ENCODE assay signal across 19 cellular contexts in the genomic region with DNA sequence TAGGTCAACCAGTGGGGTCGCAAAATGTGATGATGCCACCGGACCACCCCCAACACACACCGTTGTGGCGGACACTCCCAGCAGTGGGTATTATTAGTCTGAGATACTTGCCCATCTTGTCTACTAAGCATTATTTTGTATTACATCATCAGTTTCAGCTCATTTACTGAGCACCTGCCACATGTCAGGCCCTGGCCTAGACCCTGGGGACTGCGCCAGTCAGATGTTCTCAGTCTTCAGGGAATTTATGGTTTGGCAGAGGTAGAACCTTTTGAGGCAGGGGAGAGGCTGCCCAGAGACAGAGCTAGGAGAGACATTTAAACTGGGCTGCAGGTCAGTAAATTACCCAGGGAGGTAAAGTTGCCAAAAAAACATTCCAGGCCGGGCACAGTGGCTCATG.
DNase-seq lines count a peak whose midpoint lies in the region; ATAC-seq lines count a peak whose summit lies in the region.
"Had no signal": no experiment of that assay in that cellular context is flagged by ENCODE, and none has a peak within 500 bp of the region (broad histone marks: within the 10 kb centered on the region; RNA-seq: fewer than 3 reads in every experiment).

No MANE protein-coding gene starts in this region.

- no peak for DNase-seq in stimulated activated naive CD8-positive, alpha-beta T cell treated with anti-CD3 and anti-CD28 coated beads, Interleukin-15, amount 100 ng/mL, for 72 hours
- DNase-seq in astrocyte of the hippocampus (ENCODE audit: low read depth, low spot score) = peak; percentile 39
- DNase-seq in medulla oblongata (ENCODE audit: extremely low spot score) = peak; percentile 29
- DNase-seq in SHP77 treated with DMSO at 0.1 percent for 48 hours (lab: John Stamatoyannopoulos, UW) = no peak
- DNase-seq in HUDEP-2 (lab: John Stamatoyannopoulos, UW; ENCODE audit: unreplicated experiment in 76 of 76) = no peak
- no peak for DNase-seq in NCI-H774 (lab: John Stamatoyannopoulos, UW)
- DNase-seq in COR-L47 (lab: John Stamatoyannopoulos, UW) = no peak
- DNase-seq: activated CD8-positive, alpha-beta memory T cell treated with anti-CD3 and anti-CD28 coated beads, Interleukin-2, amount 50 U/mL, for 48 hours; activated gamma-delta T cell treated with Interleukin-2 at 50 U/mL for 16 hours; CD4-positive, CD25-positive, alpha-beta regulatory T cell; DMS79; effector CD8-positive, alpha-beta T cell; head of caudate nucleus; NCI-H2029; NCI-H510A; occipital lobe; stimulated activated CD4-positive, alpha-beta T cell treated with anti-CD3 and anti-CD28 coated beads, Interleukin-1b, Interleukin-23, amount 100 ng/mL, for 48 hours; stomach had no signal

- ATAC-seq in stimulated activated naive CD8-positive, alpha-beta T cell treated with anti-CD3 and anti-CD28 coated beads, Interleukin-15, amount 100 ng/mL, for 72 hours = no peak

- H3K27me3 Mint-ChIP-seq in stimulated activated naive CD8-positive, alpha-beta T cell treated with anti-CD3 and anti-CD28 coated beads, Interleukin-15, Interleukin-2, amounts not matched to agents 100 ng/mL and 50 ng/mL, for 24 hours = no peaks in the 10 kb centered on the region
- no peaks in the 10 kb centered on the region for H3K27me3 Mint-ChIP-seq in stimulated activated naive CD8-positive, alpha-beta T cell treated with anti-CD3 and anti-CD28 coated beads, Interleukin-15, amount 100 ng/mL, for 72 hours
- H3K27me3 Mint-ChIP-seq: CD4-positive, CD25-positive, alpha-beta regulatory T cell had no signal

- H3K4me3 Mint-ChIP-seq in stimulated activated naive CD8-positive, alpha-beta T cell treated with anti-CD3 and anti-CD28 coated beads, Interleukin-15, Interleukin-2, amounts not matched to agents 100 ng/mL and 50 ng/mL, for 24 hours = no peak overlapping the region
- H3K4me3 Mint-ChIP-seq in stimulated activated naive CD8-positive, alpha-beta T cell treated with anti-CD3 and anti-CD28 coated beads, Interleukin-15, amount 100 ng/mL, for 72 hours = no peak overlapping the region
- H3K4me3 Mint-ChIP-seq: CD4-positive, CD25-positive, alpha-beta regulatory T cell had no signal

- H3K9me3 Mint-ChIP-seq in stimulated activated naive CD8-positive, alpha-beta T cell treated with anti-CD3 and anti-CD28 coated beads, Interleukin-15, Interleukin-2, amounts not matched to agents 100 ng/mL and 50 ng/mL, for 24 hours = no peaks in the 10 kb centered on the region
- no peaks in the 10 kb centered on the region for H3K9me3 Mint-ChIP-seq in stimulated activated naive CD8-positive, alpha-beta T cell treated with anti-CD3 and anti-CD28 coated beads, Interleukin-15, amount 100 ng/mL, for 72 hours

- peak overlapping the region; percentile 28 for H3K27ac Mint-ChIP-seq in stimulated activated naive CD8-positive, alpha-beta T cell treated with anti-CD3 and anti-CD28 coated beads, Interleukin-15, Interleukin-2, amounts not matched to agents 100 ng/mL and 50 ng/mL, for 24 hours
- H3K27ac Mint-ChIP-seq in stimulated activated naive CD8-positive, alpha-beta T cell treated with anti-CD3 and anti-CD28 coated beads, Interleukin-15, amount 100 ng/mL, for 72 hours = peak overlapping the region in 1 of 2 donors; percentile 33

- peaks cover 6% of the 10 kb centered on the region for H3K4me1 Mint-ChIP-seq in stimulated activated naive CD8-positive, alpha-beta T cell treated with anti-CD3 and anti-CD28 coated beads, Interleukin-15, Interleukin-2, amounts not matched to agents 100 ng/mL and 50 ng/mL, for 24 hours (ENCODE audit: low read depth)
- no peaks in the 10 kb centered on the region for H3K4me1 Mint-ChIP-seq in stimulated activated naive CD8-positive, alpha-beta T cell treated with anti-CD3 and anti-CD28 coated beads, Interleukin-15, amount 100 ng/mL, for 72 hours

- H3K36me3 Mint-ChIP-seq in stimulated activated naive CD8-positive, alpha-beta T cell treated with anti-CD3 and anti-CD28 coated beads, Interleukin-15, Interleukin-2, amounts not matched to agents 100 ng/mL and 50 ng/mL, for 24 hours (ENCODE audit: low read depth) = peaks cover 15% of the 10 kb centered on the region

Comparison
In these comparisons a context has a peak if more than half of its experiments do, and no peak if none do; other contexts are left out.
1. DNase-seq: peak in astrocyte of the hippocampus (single experiment) and medulla oblongata (single experiment); none in stimulated activated naive CD8-positive, alpha-beta T cell treated with anti-CD3 and anti-CD28 coated beads, Interleukin-15, amount 100 ng/mL, for 72 hours (0 of 2), SHP77 treated with DMSO at 0.1 percent for 48 hours (single experiment), HUDEP-2 (0 of 76), NCI-H774 (single experiment) and COR-L47 (single experiment).